13 cellular contexts compared by ENCODE assay signal in the genomic region with DNA sequence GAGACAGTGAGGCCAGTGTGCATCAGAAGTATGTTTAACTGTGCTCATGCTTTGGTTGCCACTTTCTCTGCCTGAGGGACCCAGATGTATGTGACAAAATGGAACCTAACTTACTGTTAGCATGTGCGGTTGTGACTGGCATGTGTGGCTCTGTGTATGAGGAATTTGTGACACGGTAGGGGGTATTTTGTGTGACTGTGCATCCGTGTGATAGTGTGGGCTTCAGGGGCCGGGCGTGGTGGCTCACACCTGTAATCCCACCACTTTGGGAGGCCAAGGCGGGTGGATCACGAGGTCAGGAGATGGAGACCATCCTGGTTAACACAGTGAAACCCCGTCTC. TPM values are rescaled to one million over a fixed set of nuclear protein-coding genes. Genes with fewer than 3 reads are reported as not detected.
A peak's percentile ranks its signal among the peaks of the same experiment; 100 is the strongest.
DNase-seq lines count a peak whose midpoint lies in the region; ATAC-seq and TF ChIP-seq lines count a peak whose summit lies in the region.
"Not testable (repeated sequence)": the region's sequence is repeated elsewhere in the genome, so short reads cannot be mapped to it uniquely, and the experiment has no call there.
"Had no signal": no experiment of that assay in that cellular context is flagged by ENCODE, and none has a peak within 500 bp of the region (broad histone marks: within the 10 kb centered on the region; RNA-seq: fewer than 3 reads in every experiment).

No MANE protein-coding gene starts in this region.

- H3K36me3 Mint-ChIP-seq in Calu3 (ENCODE audit: insufficient read depth, unreplicated experiment), result peaks cover 24% of the 10 kb centered on the region
- not testable (repeated sequence) for H3K36me3 Mint-ChIP-seq in activated CD8-positive, alpha-beta T cell treated with anti-CD3 and anti-CD28 coated beads, Interleukin-2, amount 10 ng/mL, durations not matched to agents 7 days and 5 days (ENCODE audit: low read depth)

- not testable (repeated sequence) for H2AK5ac ChIP-seq in mesenchymal stem cell (ENCODE audit: low read length, severe bottlenecking)

- H3K4me1 ChIP-seq in mammary epithelial cell (ENCODE audit: insufficient read depth, low read length) (peaks cover 14% of the 10 kb centered on the region), mesenchymal stem cell (ENCODE audit: control insufficient read depth, insufficient read depth, low read depth, low read length) (peaks cover 19% of the 10 kb centered on the region)
- not testable (repeated sequence) for H3K4me1 ChIP-seq in rectal smooth muscle tissue (ENCODE audit: control insufficient read depth, insufficient read depth, low read length); uterus

- not testable (repeated sequence) for H3K27me3 ChIP-seq in mammary epithelial cell (ENCODE audit: insufficient read depth, low read length); rectal smooth muscle tissue (ENCODE audit: control insufficient read depth, insufficient read depth, low read length); uterus
- peaks cover 36 to 75% of the 10 kb centered on the region in 2 experiments for H3K27me3 ChIP-seq in mesenchymal stem cell (ENCODE audit: control insufficient read depth in 1 of 2, insufficient read depth in 1 of 2, low read length in 2 of 2)

- H3K4me3 ChIP-seq in mammary epithelial cell (replicated peaks in 1 of 3; ENCODE audit: insufficient read depth in 1 of 3, low read depth in 2 of 3, low read length in 3 of 3) (peak overlapping the region in 2 of 3 experiments; percentile 48 to 52), fibroblast of the aortic adventitia (ENCODE audit: low read depth, low read length) (peak overlapping the region; percentile 67), mesenchymal stem cell (ENCODE audit: insufficient read depth in 1 of 2, low read depth in 1 of 2, low read length in 2 of 2) (peak overlapping the region; percentile 51 to 83), rectal smooth muscle tissue (ENCODE audit: low read length) (peak overlapping the region; percentile 63), uterus (peak overlapping the region; percentile 33 to 43)

- peak overlapping the region; percentile 67 for H4K91ac ChIP-seq in mesenchymal stem cell (ENCODE audit: low read length)

- WGBS in mammary epithelial cell (ENCODE audit: low coverage, missing lambda C conversion rate), result 79% methylated on average over 8 of the region's 8 CpGs
- WGBS in mesenchymal stem cell, result 90% methylated on average over 8 of the region's 8 CpGs

- H3K9me3 ChIP-seq in mammary epithelial cell (replicated peaks; ENCODE audit: insufficient read depth, low read length); mesenchymal stem cell (ENCODE audit: control insufficient read depth, low read length); uterus: not testable (repeated sequence)

- peak overlapping the region; percentile 87 for H2AFZ ChIP-seq in mammary epithelial cell (ENCODE audit: low read depth, low read length)
- H2AFZ ChIP-seq in mesenchymal stem cell (ENCODE audit: low read depth, low read length), result not testable (repeated sequence)

- H3K27ac Mint-ChIP-seq in Calu3 (ENCODE audit: unreplicated experiment); activated CD8-positive, alpha-beta T cell treated with anti-CD3 and anti-CD28 coated beads, Interleukin-2, amount 10 ng/mL, durations not matched to agents 7 days and 5 days: not testable (repeated sequence)

- peak overlapping the region in 1 of 2 experiments; percentile 20 for H3K23ac ChIP-seq in mesenchymal stem cell (ENCODE audit: low read length in 2 of 2)

- not testable (repeated sequence) for DNase-seq in Calu3; activated CD8-positive, alpha-beta T cell treated with anti-CD3 and anti-CD28 coated beads, Interleukin-2, amount 10 ng/mL, durations not matched to agents 7 days and 5 days; mammary epithelial cell; fibroblast of the aortic adventitia (ENCODE audit: low read depth); mesenchymal stem cell; uterus
- peak; percentile 52 for DNase-seq in NCI-H82 (lab: John Stamatoyannopoulos, UW)

- peak overlapping the region in 1 of 2 experiments; percentile 35 for H3K14ac ChIP-seq in mesenchymal stem cell (ENCODE audit: low read length in 2 of 2)

- not testable (repeated sequence) for H3K9ac ChIP-seq in mammary epithelial cell (ENCODE audit: insufficient read depth, low read length); rectal smooth muscle tissue (ENCODE audit: low read length)
- peak overlapping the region; percentile 76 for H3K9ac ChIP-seq in mesenchymal stem cell (ENCODE audit: low read length)

- H3K4me2 ChIP-seq in mammary epithelial cell (ENCODE audit: insufficient read depth, low read depth, low read length) (peak overlapping the region; percentile 77), mesenchymal stem cell (ENCODE audit: low read length, poor library complexity, severe bottlenecking) (peak overlapping the region; percentile 86)

- not testable (repeated sequence) for H3K18ac ChIP-seq in mesenchymal stem cell (ENCODE audit: low read depth in 1 of 2, low read length in 2 of 2)

- not testable (repeated sequence) for H3K27ac ChIP-seq in mammary epithelial cell (ENCODE audit: insufficient read depth, low read depth, low read length); mesenchymal stem cell (ENCODE audit: low read length, poor library complexity, severe bottlenecking); rectal smooth muscle tissue (ENCODE audit: low read depth, low read length); uterus

- H4K20me1 ChIP-seq in mammary epithelial cell (ENCODE audit: insufficient read depth, low read length), result not testable (repeated sequence)

- intact Hi-C loops in Calu3 (cut with micrococcal nuclease; ENCODE audit: unreplicated experiment); mammary epithelial cell (cut with micrococcal nuclease); uterus (cut with DNase I; ENCODE audit: low total_unique reads): not testable (repeated sequence)

- not testable (repeated sequence) for TF ChIP-seq POLR2A in uterus (IDR thresholded peaks at IDR 0.05)

- not testable (repeated sequence) for ATAC-seq in activated CD8-positive, alpha-beta T cell treated with anti-CD3 and anti-CD28 coated beads, Interleukin-2, amount 10 ng/mL, durations not matched to agents 7 days and 5 days

- not testable (repeated sequence) for H2BK120ac ChIP-seq in mesenchymal stem cell (ENCODE audit: low read depth, low read length)

- peak overlapping the region in 1 of 2 experiments; percentile 42 for H2BK12ac ChIP-seq in mesenchymal stem cell (ENCODE audit: low read length in 2 of 2)

- dilution Hi-C loops in mammary epithelial cell (cut with HindIII; ENCODE audit: low sequenced_read_pairs), result not testable (repeated sequence)

- peaks cover 50% of the 10 kb centered on the region for H3K27me3 Mint-ChIP-seq in Calu3 (ENCODE audit: unreplicated experiment)
- H3K27me3 Mint-ChIP-seq in activated CD8-positive, alpha-beta T cell treated with anti-CD3 and anti-CD28 coated beads, Interleukin-2, amount 10 ng/mL, durations not matched to agents 7 days and 5 days (ENCODE audit: low read depth), result peaks cover 47% of the 10 kb centered on the region

- H3K79me1 ChIP-seq in mesenchymal stem cell (replicated peaks; ENCODE audit: low read length, poor library complexity, severe bottlenecking), result not testable (repeated sequence)

- not testable (repeated sequence) for H3K9me3 Mint-ChIP-seq in Calu3 (ENCODE audit: low read depth, unreplicated experiment); activated CD8-positive, alpha-beta T cell treated with anti-CD3 and anti-CD28 coated beads, Interleukin-2, amount 10 ng/mL, durations not matched to agents 7 days and 5 days (ENCODE audit: insufficient read depth)

- H4K8ac ChIP-seq in mesenchymal stem cell (ENCODE audit: low read length), result peak overlapping the region; percentile 70

- not testable (repeated sequence) for H2BK5ac ChIP-seq in mesenchymal stem cell (ENCODE audit: low read depth, low read length, poor library complexity, severe bottlenecking)

- not testable (repeated sequence) for BruUV-seq in Calu3 (replicated peaks; lab: Mats Ljungman, UMichigan); mammary epithelial cell (replicated peaks; lab: Mats Ljungman, UMichigan)

- H3K4me1 Mint-ChIP-seq in Calu3 (ENCODE audit: low read depth, unreplicated experiment), result not testable (repeated sequence)
- H3K4me1 Mint-ChIP-seq in activated CD8-positive, alpha-beta T cell treated with anti-CD3 and anti-CD28 coated beads, Interleukin-2, amount 10 ng/mL, durations not matched to agents 7 days and 5 days (ENCODE audit: low read depth), result peaks cover 17% of the 10 kb centered on the region

- not testable (repeated sequence) for H2BK15ac ChIP-seq in mesenchymal stem cell (ENCODE audit: low read depth, poor library complexity, severe bottlenecking)

- in situ Hi-C loops in mammary epithelial cell (cut with MboI; ENCODE audit: low sequenced_read_pairs in 2 of 2), result not testable (repeated sequence)

- CTCF ChIA-PET in Calu3 (lab: Charles Lee); activated CD8-positive, alpha-beta T cell treated with anti-CD3 and anti-CD28 coated beads, Interleukin-2, amount 10 ng/mL, durations not matched to agents 7 days and 5 days (lab: Charles Lee); mammary epithelial cell (lab: Charles Lee; ENCODE audit: low non-redundant PET): not testable (repeated sequence)

- H3K36me3 ChIP-seq in mammary epithelial cell (ENCODE audit: insufficient read depth, low read length); mesenchymal stem cell (ENCODE audit: control insufficient read depth in 1 of 2, insufficient read depth in 2 of 2, low read depth in 1 of 2, low read length in 2 of 2); rectal smooth muscle tissue (ENCODE audit: control insufficient read depth, insufficient read depth, low read length); uterus: not testable (repeated sequence)

- H3K4ac ChIP-seq in mesenchymal stem cell (ENCODE audit: low read depth in 1 of 2, low read length in 2 of 2), result not testable (repeated sequence)

- TF ChIP-seq CTCF in Calu3 (IDR thresholded peaks at IDR 0.05; ENCODE audit: unreplicated experiment); mammary epithelial cell (conservative IDR thresholded peaks at IDR 0.05 in 1 of 2, IDR thresholded peaks at IDR 0.05 in 1 of 2; ENCODE audit: extremely low read depth in 1 of 2, insufficient read depth in 1 of 2, low read depth in 1 of 2, low read length in 2 of 2); fibroblast of the aortic adventitia (IDR thresholded peaks at IDR 0.05; ENCODE audit: insufficient read depth, low read length); uterus (IDR thresholded peaks at IDR 0.05): not testable (repeated sequence)

- H3K4me3 Mint-ChIP-seq in Calu3 (ENCODE audit: low read depth, unreplicated experiment), result peak overlapping the region; percentile 73
- peak overlapping the region; percentile 60 for H3K4me3 Mint-ChIP-seq in activated CD8-positive, alpha-beta T cell treated with anti-CD3 and anti-CD28 coated beads, Interleukin-2, amount 10 ng/mL, durations not matched to agents 7 days and 5 days

- POLR2A ChIA-PET in activated CD8-positive, alpha-beta T cell treated with anti-CD3 and anti-CD28 coated beads, Interleukin-2, amount 10 ng/mL, durations not matched to agents 7 days and 5 days (lab: Charles Lee), result not testable (repeated sequence)

- not testable (repeated sequence) for H3K79me2 ChIP-seq in mammary epithelial cell (ENCODE audit: insufficient read depth, low read length)

RNA-seq across cellular contexts. Expression of gene CGREF1, which starts 0.4 kb away (rescaled TPM):
- total RNA-seq in Calu3 (2022) (3.7 and 9.3 TPM in 2 replicates), mammary epithelial cell (1 to 10 TPM; 3.6 to 6.8 TPM), fibroblast of the aortic adventitia (ENCODE audit: low replicate concordance) (4.7 and 9.3 TPM in 2 replicates), uterus (10 to 100 TPM in 2 of 4 donors, 1 to 10 TPM in 2; 2.3 to 22.9 (median 9.7) TPM)
- under 1 TPM; 0.61 to 0.94 TPM for total RNA-seq in activated CD8-positive, alpha-beta T cell treated with anti-CD3 and anti-CD28 coated beads, Interleukin-2, amount 10 ng/mL, durations not matched to agents 7 days and 5 days
- 4.5 TPM for polyA plus RNA-seq in mammary epithelial cell
- 0.83 TPM for polyA minus RNA-seq in mammary epithelial cell
- polyA plus RNA-seq in mesenchymal stem cell (2013, experiment 1 of 2), result 0.68 TPM
- 0.84 TPM for polyA plus RNA-seq in mesenchymal stem cell (2013, experiment 2 of 2)

RNA-seq across cellular contexts. Expression of gene ABHD1, which starts 4.3 kb away (rescaled TPM):
- total RNA-seq in Calu3 (2022), result 0.56 and 0.64 TPM in 2 replicates
- under 1 TPM; 0.23 to 0.45 TPM for total RNA-seq in activated CD8-positive, alpha-beta T cell treated with anti-CD3 and anti-CD28 coated beads, Interleukin-2, amount 10 ng/mL, durations not matched to agents 7 days and 5 days
- under 1 TPM in 1 of 2 donors, not detected in 1; 0.17 TPM for total RNA-seq in mammary epithelial cell
- 0.07 TPM for polyA plus RNA-seq in mammary epithelial cell
- not detected for polyA minus RNA-seq in mammary epithelial cell
- 0.09 TPM in 1 of 2 replicates, not detected in the other for total RNA-seq in fibroblast of the aortic adventitia (ENCODE audit: low replicate concordance)
- polyA plus RNA-seq in mesenchymal stem cell (2013, experiment 1 of 2), result not detected
- 0.10 TPM for polyA plus RNA-seq in mesenchymal stem cell (2013, experiment 2 of 2)
- total RNA-seq in uterus, result 1 to 10 TPM in 1 of 4 donors, not detected in 3; 1.2 TPM
- total RNA-seq: glomerular endothelial cell had no signal

RNA-seq across cellular contexts. Expression of gene PREB, which starts 15.1 kb away (rescaled TPM):
- total RNA-seq in Calu3 (2022), result 54.0 and 60.1 TPM in 2 replicates
- 10 to 100 TPM; 66.5 to 72.1 TPM for total RNA-seq in activated CD8-positive, alpha-beta T cell treated with anti-CD3 and anti-CD28 coated beads, Interleukin-2, amount 10 ng/mL, durations not matched to agents 7 days and 5 days
- 10 to 100 TPM; 31.0 to 48.9 TPM for total RNA-seq in mammary epithelial cell
- 69.4 TPM for polyA plus RNA-seq in mammary epithelial cell
- polyA minus RNA-seq in mammary epithelial cell, result 181 TPM
- 37.0 and 46.0 TPM in 2 replicates for total RNA-seq in fibroblast of the aortic adventitia (ENCODE audit: low replicate concordance)
- 38.5 TPM for polyA plus RNA-seq in mesenchymal stem cell (2013, experiment 1 of 2)
- 38.0 TPM for polyA plus RNA-seq in mesenchymal stem cell (2013, experiment 2 of 2)
- 10 to 100 TPM; 37.7 to 91.0 (median 62.9) TPM for total RNA-seq in uterus

RNA-seq across cellular contexts. Expression of gene PRR30, which starts 19.9 kb away (rescaled TPM):
- total RNA-seq in Calu3 (2022), result not detected in 2 replicates
- total RNA-seq in activated CD8-positive, alpha-beta T cell treated with anti-CD3 and anti-CD28 coated beads, Interleukin-2, amount 10 ng/mL, durations not matched to agents 7 days and 5 days, result not detected
- not detected for total RNA-seq in mammary epithelial cell
- not detected for polyA plus RNA-seq in mammary epithelial cell
- polyA minus RNA-seq in mammary epithelial cell, result not detected
- not detected in 2 replicates for total RNA-seq in fibroblast of the aortic adventitia (ENCODE audit: low replicate concordance)
- not detected for polyA plus RNA-seq in mesenchymal stem cell (2013, experiment 1 of 2)
- not detected for polyA plus RNA-seq in mesenchymal stem cell (2013, experiment 2 of 2)
- not detected for total RNA-seq in uterus
- total RNA-seq: glomerular endothelial cell, LHCN-M2, lower leg skin, renal cortical epithelial cell, subcutaneous adipose tissue had no signal

RNA-seq across cellular contexts. Expression of gene TCF23, which starts 29.5 kb away (rescaled TPM):
- total RNA-seq in Calu3 (2022), result not detected in 2 replicates
- total RNA-seq in activated CD8-positive, alpha-beta T cell treated with anti-CD3 and anti-CD28 coated beads, Interleukin-2, amount 10 ng/mL, durations not matched to agents 7 days and 5 days, result not detected
- total RNA-seq in mammary epithelial cell, result not detected
- not detected for polyA plus RNA-seq in mammary epithelial cell
- polyA minus RNA-seq in mammary epithelial cell, result not detected
- total RNA-seq in fibroblast of the aortic adventitia (ENCODE audit: low replicate concordance), result 2.3 TPM in 1 of 2 replicates, not detected in the other
- polyA plus RNA-seq in mesenchymal stem cell (2013, experiment 1 of 2), result not detected
- not detected for polyA plus RNA-seq in mesenchymal stem cell (2013, experiment 2 of 2)
- 10 to 100 TPM; 19.4 to 84.6 (median 32.0) TPM for total RNA-seq in uterus
- total RNA-seq: glomerular endothelial cell, LHCN-M2, lower leg skin, renal cortical epithelial cell had no signal
